In the genomic region with DNA sequence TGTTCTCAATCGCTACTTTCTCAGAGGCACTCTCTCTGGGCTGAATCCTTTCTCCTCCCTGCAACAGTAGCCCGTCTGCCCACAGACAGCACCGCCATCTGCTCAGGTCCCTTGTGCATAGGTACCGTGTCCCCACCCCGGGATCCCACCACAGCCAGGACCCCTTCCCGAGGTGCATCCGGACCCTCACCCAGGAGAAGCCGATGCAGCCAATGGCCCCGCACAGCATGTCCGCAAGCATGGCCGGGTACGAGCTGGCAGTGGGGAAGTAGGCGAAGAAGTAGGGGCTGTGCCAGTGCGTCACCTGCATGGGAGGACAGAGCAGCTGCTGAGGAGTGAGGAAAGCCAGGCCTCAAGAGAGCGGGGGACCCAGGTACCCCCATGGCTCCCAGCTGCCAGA, we compare ENCODE assay signal across 34 cellular contexts. TPM values are rescaled to one million over a fixed set of nuclear protein-coding genes. Genes with fewer than 3 reads are reported as not detected.
"Had no signal": no experiment of that assay in that cellular context is flagged by ENCODE, and none has a peak within 500 bp of the region (broad histone marks: within the 10 kb centered on the region; RNA-seq: fewer than 3 reads in every experiment).

No MANE protein-coding gene starts in this region.

- H3K27me3 ChIP-seq: Peyer's patch, SJSA1 had no signal

- H3K4me3 ChIP-seq: Peyer's patch, SJSA1 had no signal

- H3K27ac ChIP-seq: Peyer's patch, SJSA1 had no signal

- H3K9me3 Mint-ChIP-seq: activated CD4-positive, alpha-beta memory T cell treated with anti-CD3 and anti-CD28 coated beads, Interleukin-2, amount 10 ng/mL, durations not matched to agents 7 days and 5 days; activated naive CD4-positive, alpha-beta T cell treated with anti-CD3 and anti-CD28 coated beads for 36 hours; activated naive CD8-positive, alpha-beta T cell treated with anti-CD3 and anti-CD28 coated beads, Interleukin-2, amount 50 U/mL, for 24 hours; activated T-cell treated with anti-CD3 and anti-CD28 coated beads, Interleukin-2, amount 50 U/mL, for 24 hours; activated T-helper 1 cell treated with anti-CD3 and anti-CD28 coated beads, Interleukin-12 subunit alpha, Interleukin-12 subunit beta, Interleukin-2, Interleukin-4 antibody, amounts not matched to agents 30 ng/mL and 10 ng/mL and 1 ng/mL, durations not matched to agents 14 hours and 24 hours and 36 hours; brain; T-helper 1 cell treated with Interleukin-12 subunit alpha and Interleukin-12 subunit beta and Interleukin-4 antibody, amounts not matched to agents 30 μg/mL and 1 μg/mL, for 36 hours; T-helper 2 cell treated with Interferon-gamma antibody and Interleukin-4, amounts not matched to agents 5 μg/mL and 100 μg/mL, for 36 hours had no signal

- H3K9me3 ChIP-seq: Peyer's patch, SJSA1, SK-N-SH had no signal

- H3K4me3 Mint-ChIP-seq: activated CD4-positive, alpha-beta memory T cell treated with anti-CD3 and anti-CD28 coated beads, Interleukin-2, amount 10 ng/mL, durations not matched to agents 7 days and 5 days; activated CD4-positive, alpha-beta T cell treated with anti-CD3 and anti-CD28 coated beads for 36 hours; activated naive CD4-positive, alpha-beta T cell treated with anti-CD3 and anti-CD28 coated beads for 36 hours; activated naive CD8-positive, alpha-beta T cell; activated naive CD8-positive, alpha-beta T cell treated with anti-CD3 and anti-CD28 coated beads, Interleukin-2, amount 50 U/mL, for 24 hours; activated T-cell treated with anti-CD3 and anti-CD28 coated beads, Interleukin-2, amount 50 U/mL, for 24 hours; activated T-helper 1 cell treated with anti-CD3 and anti-CD28 coated beads, Interleukin-12 subunit alpha, Interleukin-12 subunit beta, Interleukin-2, Interleukin-4 antibody, amounts not matched to agents 30 ng/mL and 10 ng/mL and 1 ng/mL, durations not matched to agents 14 hours and 24 hours and 36 hours; brain; T-helper 1 cell treated with Interleukin-12 subunit alpha and Interleukin-12 subunit beta and Interleukin-4 antibody, amounts not matched to agents 30 μg/mL and 1 μg/mL, for 36 hours; T-helper 2 cell treated with Interferon-gamma antibody and Interleukin-4, amounts not matched to agents 5 μg/mL and 100 μg/mL, for 36 hours; WTC11 had no signal

- ATAC-seq: activated CD4-positive, alpha-beta T cell treated with anti-CD3 and anti-CD28 coated beads for 36 hours; activated CD4-positive, CD25-positive, alpha-beta regulatory T cell treated with anti-CD3 and anti-CD28 coated beads, Interleukin-2, amount 50 U/mL, for 24 hours; activated naive CD8-positive, alpha-beta T cell treated with anti-CD3 and anti-CD28 coated beads, Interleukin-2, amount 50 U/mL, for 24 hours; PC-3; WTC11 had no signal

- DNase-seq: activated CD4-positive, alpha-beta memory T cell treated with anti-CD3 and anti-CD28 coated beads, Interleukin-2, amount 10 ng/mL, durations not matched to agents 7 days and 5 days; activated CD4-positive, alpha-beta T cell treated with anti-CD3 and anti-CD28 coated beads for 36 hours; activated CD4-positive, alpha-beta T cell treated with anti-CD3 and anti-CD28 coated beads, Interleukin-2, amount 50 U/mL, for 1 hour; activated gamma-delta T cell treated with Interleukin-2 at 50 U/mL for 16 hours; activated naive CD4-positive, alpha-beta T cell treated with anti-CD3 and anti-CD28 coated beads for 36 hours; activated naive CD8-positive, alpha-beta T cell treated with anti-CD3 and anti-CD28 coated beads, Interleukin-2, amount 50 U/mL, for 24 hours; activated T-cell treated with anti-CD3 and anti-CD28 coated beads, Interleukin-2, amount 50 U/mL, for 24 hours; anterior cingulate cortex; central memory CD4-positive, alpha-beta T cell; Karpas-422; KBM-7; NCI-H1105 treated with DMSO at 0.1 percent for 48 hours; NCI-H1436; NCI-H1694; NCI-H1930; NCI-H2081 treated with DMSO at 0.1 percent for 48 hours; NCI-H345; NCI-H524 treated with DMSO at 0.1 percent for 48 hours; NK-92 treated with Interleukin-12 subunit alpha and Interleukin-12 subunit beta, amount 100 ng/mL, for 24 hours; PC-3; RPMI8226; SHP77 treated with DMSO at 0.1 percent for 48 hours; SK-N-SH had no signal

- H3K27me3 Mint-ChIP-seq: activated CD4-positive, alpha-beta T cell treated with anti-CD3 and anti-CD28 coated beads for 36 hours; activated naive CD8-positive, alpha-beta T cell had no signal

- H3K27ac Mint-ChIP-seq: activated CD4-positive, alpha-beta memory T cell treated with anti-CD3 and anti-CD28 coated beads, Interleukin-2, amount 10 ng/mL, durations not matched to agents 7 days and 5 days; activated CD4-positive, alpha-beta T cell treated with anti-CD3 and anti-CD28 coated beads for 36 hours; activated naive CD4-positive, alpha-beta T cell treated with anti-CD3 and anti-CD28 coated beads for 36 hours; activated naive CD8-positive, alpha-beta T cell; activated naive CD8-positive, alpha-beta T cell treated with anti-CD3 and anti-CD28 coated beads, Interleukin-2, amount 50 U/mL, for 24 hours; activated T-cell treated with anti-CD3 and anti-CD28 coated beads, Interleukin-2, amount 50 U/mL, for 24 hours; activated T-helper 1 cell treated with anti-CD3 and anti-CD28 coated beads, Interleukin-12 subunit alpha, Interleukin-12 subunit beta, Interleukin-2, Interleukin-4 antibody, amounts not matched to agents 30 ng/mL and 10 ng/mL and 1 ng/mL, durations not matched to agents 14 hours and 24 hours and 36 hours; brain; T-helper 1 cell treated with Interleukin-12 subunit alpha and Interleukin-12 subunit beta and Interleukin-4 antibody, amounts not matched to agents 30 μg/mL and 1 μg/mL, for 36 hours; T-helper 2 cell treated with Interferon-gamma antibody and Interleukin-4, amounts not matched to agents 5 μg/mL and 100 μg/mL, for 36 hours; WTC11 had no signal

- H3K36me3 ChIP-seq: SJSA1 had no signal

- H3K36me3 Mint-ChIP-seq: activated naive CD8-positive, alpha-beta T cell; brain; WTC11 had no signal

RNA-seq across cellular contexts. Expression of a gene that starts 25.5 kb away (rescaled TPM):
- total RNA-seq: activated CD4-positive, alpha-beta memory T cell treated with anti-CD3 and anti-CD28 coated beads, Interleukin-2, amount 10 ng/mL, durations not matched to agents 7 days and 5 days; activated T-helper 1 cell treated with anti-CD3 and anti-CD28 coated beads, Interleukin-12 subunit alpha, Interleukin-12 subunit beta, Interleukin-2, Interleukin-4 antibody, amounts not matched to agents 30 ng/mL and 10 ng/mL and 1 ng/mL, durations not matched to agents 14 hours and 24 hours and 36 hours; bronchial epithelial cell; NCI-H460; PC-3; SJSA1; WTC11 had no signal
